ENCODE assay signal across 8 cellular contexts in the genomic region with DNA sequence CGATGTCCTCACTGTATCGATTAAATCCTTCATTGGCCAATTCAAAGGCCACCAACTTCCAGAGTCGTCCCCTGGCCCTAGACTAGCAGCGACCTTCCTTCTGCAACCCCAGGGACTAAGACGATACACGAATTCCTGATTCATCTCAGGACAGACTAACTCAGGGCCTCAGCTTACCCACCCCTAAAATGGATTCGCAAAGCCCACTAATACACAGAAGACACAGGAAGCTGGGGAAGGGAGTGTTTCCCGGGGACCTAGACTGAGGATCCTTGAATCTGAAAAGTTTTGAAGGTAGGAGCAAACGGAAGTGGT. TPM values are rescaled to one million over a fixed set of nuclear protein-coding genes. Genes with fewer than 3 reads are reported as not detected.
A peak's percentile ranks its signal among the peaks of the same experiment; 100 is the strongest.
DNase-seq lines count a peak whose midpoint lies in the region; ATAC-seq and TF ChIP-seq lines count a peak whose summit lies in the region.

No MANE protein-coding gene starts in this region.

- H3K4me3 Mint-ChIP-seq in IgD-negative memory B cell, result peak overlapping the region; percentile 75 to 98 (median 92)
- peak overlapping the region; percentile 66 to 97 (median 86) for H3K4me3 Mint-ChIP-seq in naive thymus-derived CD4-positive, alpha-beta T cell

- CTCF ChIA-PET in naive thymus-derived CD4-positive, alpha-beta T cell (lab: Charles Lee), result interaction anchor here (0.9 to 2.9 kb wide), 4 partner anchors 11 to 77 kb away, joined by 3 to 11 read pairs (median 6); no protein-coding TSS in a partner anchor

- H3K4me3 ChIP-seq in BLaER1 treated with 17β-estradiol and CSF1 and Interleukin-3, amounts not matched to agents 10 nM and 100 nM, result peak overlapping the region; percentile 75 to 94 (median 88)
- peak overlapping the region; percentile 54 for H3K4me3 ChIP-seq in naive thymus-derived CD4-positive, alpha-beta T cell (ENCODE audit: low read length)

- H3K9ac ChIP-seq in BLaER1 treated with 17β-estradiol and CSF1 and Interleukin-3, amounts not matched to agents 10 nM and 100 nM, result peak overlapping the region; percentile 93 to 99 (median 97)

- peaks cover 23 to 53% (median 36%) of the 10 kb centered on the region in 10 experiments for H3K4me1 ChIP-seq in BLaER1 treated with 17β-estradiol and CSF1 and Interleukin-3, amounts not matched to agents 10 nM and 100 nM
- peaks cover 20% of the 10 kb centered on the region in 2 donors for H3K4me1 ChIP-seq in naive thymus-derived CD4-positive, alpha-beta T cell (ENCODE audit: control insufficient read depth in 2 of 2, insufficient read depth in 2 of 2, low read length in 2 of 2)

- peaks cover 11% of the 10 kb centered on the region for H3K36me3 Mint-ChIP-seq in IgD-negative memory B cell
- peaks cover 4 to 22% (median 5%) of the 10 kb centered on the region in 5 donors for H3K36me3 Mint-ChIP-seq in naive thymus-derived CD4-positive, alpha-beta T cell

- H3K4me1 Mint-ChIP-seq in IgD-negative memory B cell, result peaks cover 33 to 38% (median 35%) of the 10 kb centered on the region in 3 donors
- peaks cover 41 to 49% (median 44%) of the 10 kb centered on the region in 7 donors for H3K4me1 Mint-ChIP-seq in naive thymus-derived CD4-positive, alpha-beta T cell

- H3K27me3 ChIP-seq in BLaER1 treated with 17β-estradiol and CSF1 and Interleukin-3, amounts not matched to agents 10 nM and 100 nM, result no peaks in the 10 kb centered on the region
- no peaks in the 10 kb centered on the region for H3K27me3 ChIP-seq in naive thymus-derived CD4-positive, alpha-beta T cell (ENCODE audit: control insufficient read depth in 2 of 2, insufficient read depth in 2 of 2, low read length in 2 of 2)

- ATAC-seq in naive thymus-derived CD4-positive, alpha-beta T cell, result no peak
- no peak for ATAC-seq in HG02938 (IDR thresholded peaks at IDR 0.05; ENCODE audit: unreplicated experiment)

- H4K20me1 ChIP-seq in BLaER1 treated with 17β-estradiol and CSF1 and Interleukin-3, amounts not matched to agents 10 nM and 100 nM, result peaks cover 0 to 34% (median 17%) of the 10 kb centered on the region in 11 experiments; a peak in 12 of 22 replicates

- H3K9me3 ChIP-seq in BLaER1 treated with 17β-estradiol and CSF1 and Interleukin-3, amounts not matched to agents 10 nM and 100 nM (replicated peaks in 1 of 11), result peaks cover 0 to 6% (median 0%) of the 10 kb centered on the region in 11 experiments; a peak in 3 of 22 replicates
- H3K9me3 ChIP-seq in naive thymus-derived CD4-positive, alpha-beta T cell (ENCODE audit: control insufficient read depth in 2 of 3, low read length in 3 of 3), result no peaks in the 10 kb centered on the region

- intact Hi-C loops in naive thymus-derived CD4-positive, alpha-beta T cell (cut with micrococcal nuclease), result loop anchor here in 1 of 2 donors (2.0 kb wide), 3 partner anchors 120 to 332 kb away; a partner anchor contains a TSS

- H3K9me3 Mint-ChIP-seq in IgD-negative memory B cell, result peaks cover 0 to 2% (median 0%) of the 10 kb centered on the region in 3 donors
- no peaks in the 10 kb centered on the region for H3K9me3 Mint-ChIP-seq in naive thymus-derived CD4-positive, alpha-beta T cell

- no peaks in the 10 kb centered on the region for H3K27me3 Mint-ChIP-seq in IgD-negative memory B cell
- H3K27me3 Mint-ChIP-seq in naive thymus-derived CD4-positive, alpha-beta T cell, result no peaks in the 10 kb centered on the region

- peak overlapping the region; percentile 95 to 98 (median 97) for H3K27ac Mint-ChIP-seq in IgD-negative memory B cell
- peak overlapping the region; percentile 83 to 98 (median 94) for H3K27ac Mint-ChIP-seq in naive thymus-derived CD4-positive, alpha-beta T cell

- POLR2A ChIA-PET in naive thymus-derived CD4-positive, alpha-beta T cell (lab: Charles Lee), result interaction anchor here (0.9 to 5.3 kb wide), 7 partner anchors 10 to 120 kb away, joined by 4 to 55 read pairs (median 8); a partner anchor contains a TSS

- no peak for TF ChIP-seq CTCF in GM10266 (IDR thresholded peaks at IDR 0.05; ENCODE audit: control insufficient read depth, insufficient read depth, low read depth, missing control alignments)

- H3K27ac ChIP-seq in BLaER1 treated with 17β-estradiol and CSF1 and Interleukin-3, amounts not matched to agents 10 nM and 100 nM, result peak overlapping the region; percentile 95 to 99 (median 97)
- peak overlapping the region; percentile 93 for H3K27ac ChIP-seq in cingulate gyrus (ENCODE audit: low read depth, low read length)
- peak overlapping the region; percentile 93 for H3K27ac ChIP-seq in naive thymus-derived CD4-positive, alpha-beta T cell (ENCODE audit: low read depth, low read length)

- DNase-seq in naive thymus-derived CD4-positive, alpha-beta T cell, result no peak
- DNase-seq in HT-29 (ENCODE audit: low spot score) (no peak), GM10266 (ENCODE audit: extremely low spot score) (no peak), DMS114 treated with DMSO at 0.1 percent for 48 hours (lab: John Stamatoyannopoulos, UW; ENCODE audit: unreplicated experiment) (no peak)

- peaks cover 22 to 68% (median 38%) of the 10 kb centered on the region in 11 experiments for H3K36me3 ChIP-seq in BLaER1 treated with 17β-estradiol and CSF1 and Interleukin-3, amounts not matched to agents 10 nM and 100 nM
- peaks cover 0 to 31% (median 6%) of the 10 kb centered on the region in 3 experiments for H3K36me3 ChIP-seq in naive thymus-derived CD4-positive, alpha-beta T cell (ENCODE audit: control insufficient read depth in 2 of 3, insufficient read depth in 3 of 3, low read length in 3 of 3)

- peak overlapping the region; percentile 80 to 100 (median 96) for H3K4me2 ChIP-seq in BLaER1 treated with 17β-estradiol and CSF1 and Interleukin-3, amounts not matched to agents 10 nM and 100 nM

RNA-seq across cellular contexts. Expression of a gene that starts 0.5 kb away (rescaled TPM):
- polyA plus RNA-seq in IgD-negative memory B cell, result 111 TPM
- 10 to 100 TPM; 41.8 to 83.0 (median 69.7) TPM for total RNA-seq in naive thymus-derived CD4-positive, alpha-beta T cell
- polyA plus RNA-seq in naive thymus-derived CD4-positive, alpha-beta T cell, result 10 to 100 TPM; 63.2 to 78.0 TPM
- total RNA-seq in HT-29 (2014; rRNA removed; shearing (Covaris generic)), result 143 and 161 TPM in 2 replicates

RNA-seq across cellular contexts. Expression of a gene that starts 3.1 kb away (rescaled TPM):
- not detected for polyA plus RNA-seq in IgD-negative memory B cell
- total RNA-seq in naive thymus-derived CD4-positive, alpha-beta T cell, result under 1 TPM in 1 of 5 experiments, not detected in 4; 0.42 TPM
- polyA plus RNA-seq in naive thymus-derived CD4-positive, alpha-beta T cell, result not detected
- total RNA-seq in HT-29 (2014; rRNA removed; shearing (Covaris generic)), result 0.08 TPM in 1 of 2 replicates, not detected in the other

RNA-seq across cellular contexts. Expression of a gene that starts 9.9 kb away (rescaled TPM):
- 68.5 TPM for polyA plus RNA-seq in IgD-negative memory B cell
- 10 to 100 TPM; 43.0 to 59.6 (median 44.1) TPM for total RNA-seq in naive thymus-derived CD4-positive, alpha-beta T cell
- 100 to 1,000 TPM in 1 of 2 donors, 10 to 100 TPM in 1; 99.1 to 113 TPM for polyA plus RNA-seq in naive thymus-derived CD4-positive, alpha-beta T cell
- total RNA-seq in HT-29 (2014; rRNA removed; shearing (Covaris generic)), result 81.1 and 85.9 TPM in 2 replicates

RNA-seq across cellular contexts. Expression of a gene that starts 21.9 kb away (rescaled TPM):
- polyA plus RNA-seq in IgD-negative memory B cell, result 4.1 TPM
- total RNA-seq in naive thymus-derived CD4-positive, alpha-beta T cell, result 1 to 10 TPM; 1.2 to 7.8 (median 4.6) TPM
- 1 to 10 TPM; 2.0 to 2.7 TPM for polyA plus RNA-seq in naive thymus-derived CD4-positive, alpha-beta T cell
- 26.4 and 33.5 TPM in 2 replicates for total RNA-seq in HT-29 (2014; rRNA removed; shearing (Covaris generic))

RNA-seq across cellular contexts. Expression of a gene that starts 22.2 kb away (rescaled TPM):
- 66.6 TPM for polyA plus RNA-seq in IgD-negative memory B cell
- 100 to 1,000 TPM; 216 to 453 (median 266) TPM for total RNA-seq in naive thymus-derived CD4-positive, alpha-beta T cell
- 100 to 1,000 TPM in 1 of 2 donors, 10 to 100 TPM in 1; 27.1 to 142 TPM for polyA plus RNA-seq in naive thymus-derived CD4-positive, alpha-beta T cell
- 214 and 241 TPM in 2 replicates for total RNA-seq in HT-29 (2014; rRNA removed; shearing (Covaris generic))
